ENCODE assay signal across 24 cellular contexts in the genomic region with DNA sequence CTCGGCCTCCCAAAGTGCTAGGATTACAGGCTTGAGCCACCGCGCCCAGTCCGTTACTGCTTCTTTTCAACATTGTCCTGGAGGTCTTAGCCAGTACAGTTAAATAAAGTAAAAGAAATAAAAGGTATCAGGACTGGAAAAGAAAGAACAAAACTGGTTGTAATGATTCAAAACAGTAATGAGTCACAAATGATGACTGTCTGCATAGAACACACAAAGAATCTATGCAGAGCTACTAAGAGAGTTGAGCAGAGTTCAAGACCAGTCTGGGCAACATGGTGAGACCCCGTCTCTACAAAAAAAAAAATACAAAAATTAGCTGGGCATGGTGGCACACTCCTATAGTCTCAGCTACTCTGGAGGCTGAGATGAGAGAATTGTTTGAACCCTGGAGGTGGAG. TPM values are rescaled to one million over a fixed set of nuclear protein-coding genes. Genes with fewer than 3 reads are reported as not detected.
DNase-seq lines count a peak whose midpoint lies in the region; ATAC-seq, FAIRE-seq and TF ChIP-seq lines count a peak whose summit lies in the region.
"Had no signal": no experiment of that assay in that cellular context is flagged by ENCODE, and none has a peak within 500 bp of the region (broad histone marks: within the 10 kb centered on the region; RNA-seq: fewer than 3 reads in every experiment).

No MANE protein-coding gene starts in this region.

- no peak for FAIRE-seq in kidney (lab: Jason Lieb, UNC)
- FAIRE-seq: A204.1, D721Med, GM19239, RCC 7860 had no signal

- H3F3A ChIP-seq in PC-3 (ENCODE audit: low read length, unreplicated experiment) = peaks cover 15% of the 10 kb centered on the region

- H3K27ac ChIP-seq in PC-3 (ENCODE audit: low read length) (no peak overlapping the region), kidney (ENCODE audit: low read depth in 2 of 2, low read length in 2 of 2) (no peak overlapping the region)
- H3K27ac ChIP-seq: SK-N-MC had no signal

- no TSS peak for BruUV-seq in PC-3 (replicated peaks; lab: Mats Ljungman, UMichigan)

- CTCF ChIA-PET in PC-3 (lab: Charles Lee) = no interaction called here

- H4K20me1 ChIP-seq in PC-3 (ENCODE audit: low read length) = peaks cover 52% of the 10 kb centered on the region

- no peaks in the 10 kb centered on the region for H3K9me3 Mint-ChIP-seq in activated naive CD4-positive, alpha-beta T cell treated with anti-CD3 and anti-CD28 coated beads, Interleukin-2, amount 50 U/mL, for 72 hours

- DNase-seq in activated naive CD4-positive, alpha-beta T cell treated with anti-CD3 and anti-CD28 coated beads, Interleukin-2, amount 50 U/mL, for 72 hours (ENCODE audit: low spot score in 2 of 2) = no peak
- no peak for DNase-seq in activated naive CD4-positive, alpha-beta T cell (lab: John Stamatoyannopoulos, UW)
- DNase-seq in PC-3 (peak; percentile 47), epithelial cell of esophagus (ENCODE audit: low read depth) (peak; percentile 46), kidney (no peak), NCI-H2081 (lab: John Stamatoyannopoulos, UW) (no peak)
- DNase-seq: BE2C, DMS53, GF-D8, H7, KG1, MV-4-11, NCI-H1105 treated with DMSO at 0.1 percent for 48 hours, NCI-H2029 treated with DMSO at 0.1 percent for 48 hours, NCI-H2171 treated with DMSO at 0.1 percent for 48 hours, NCI-H524 treated with DMSO at 0.1 percent for 48 hours, NCI-H82, Right ventricle myocardium superior had no signal

- H3K27me3 ChIP-seq in PC-3 (ENCODE audit: low read length) = no peaks in the 10 kb centered on the region
- H3K27me3 ChIP-seq: BE2C had no signal

- H3K4me3 ChIP-seq in PC-3 (ENCODE audit: low read length) = no peak overlapping the region
- H3K4me3 ChIP-seq in epithelial cell of esophagus (ENCODE audit: low read length) = no peak overlapping the region
- no peak overlapping the region for H3K4me3 ChIP-seq in kidney (ENCODE audit: low read length in 2 of 2)
- H3K4me3 ChIP-seq: SK-N-MC had no signal

- H3K9me3 ChIP-seq in PC-3 (ENCODE audit: low read length) = no peaks in the 10 kb centered on the region
- H3K9me3 ChIP-seq in kidney (ENCODE audit: control insufficient read depth in 1 of 2, low read length in 2 of 2) = no peaks in the 10 kb centered on the region
- H3K9me3 ChIP-seq: BE2C had no signal

- no peak overlapping the region for H3K4me2 ChIP-seq in PC-3 (ENCODE audit: low read length)

- H3K4me1 ChIP-seq in PC-3 (ENCODE audit: insufficient read depth, low read length) (peaks cover 23% of the 10 kb centered on the region), kidney (ENCODE audit: control insufficient read depth in 1 of 2, insufficient read depth in 1 of 2, low read depth in 1 of 2, low read length in 2 of 2) (peaks cover 0 to 7% of the 10 kb centered on the region in 2 donors)

- H2AFZ ChIP-seq in PC-3 (ENCODE audit: low read length) = no peak overlapping the region

- peaks cover 99% of the 10 kb centered on the region for H3K79me2 ChIP-seq in PC-3 (ENCODE audit: low read length)

- POLR2A ChIA-PET in PC-3 (lab: Charles Lee; ENCODE audit: unreplicated experiment) = no interaction called here

- intact Hi-C loops in PC-3 (cut with micrococcal nuclease) (no loop called here), kidney (cut with DNase I) (no loop called here)

- no peaks in the 10 kb centered on the region for H3K9me2 ChIP-seq in PC-3 (replicated peaks; ENCODE audit: low read length)

- H3K36me3 Mint-ChIP-seq in activated naive CD4-positive, alpha-beta T cell treated with anti-CD3 and anti-CD28 coated beads, Interleukin-2, amount 50 U/mL, for 72 hours = no peaks in the 10 kb centered on the region

- H3K36me3 ChIP-seq in PC-3 (ENCODE audit: low read depth, low read length) (peaks cover 83% of the 10 kb centered on the region), kidney (ENCODE audit: control insufficient read depth in 1 of 2, insufficient read depth in 2 of 2, low read length in 2 of 2) (no peaks in the 10 kb centered on the region)

- peak; percentile 45 to 80 for ATAC-seq in activated naive CD4-positive, alpha-beta T cell treated with anti-CD3 and anti-CD28 coated beads, Interleukin-2, amount 50 U/mL, for 72 hours
- ATAC-seq in PC-3 = peak; percentile 20; the same call in 1 of the 2 replicates
- ATAC-seq in GM19455 (IDR thresholded peaks at IDR 0.05; ENCODE audit: unreplicated experiment) = no peak

- TF ChIP-seq CTCF in PC-3 (conservative IDR thresholded peaks at IDR 0.05; ENCODE audit: low read depth, low read length) (no peak), epithelial cell of esophagus (IDR thresholded peaks at IDR 0.05; ENCODE audit: insufficient read depth, low read depth, low read length, missing control alignments) (no peak), kidney (IDR thresholded peaks at IDR 0.05; ENCODE audit: borderline replicate concordance, extremely low read depth, insufficient read depth) (no peak)

- H3K9ac ChIP-seq in PC-3 (ENCODE audit: low read length) (no peak overlapping the region), kidney (ENCODE audit: low read length in 2 of 2) (no peak overlapping the region)

- H3K27ac Mint-ChIP-seq in activated naive CD4-positive, alpha-beta T cell treated with anti-CD3 and anti-CD28 coated beads, Interleukin-2, amount 50 U/mL, for 72 hours = no peak overlapping the region

RNA-seq across cellular contexts. Expression of a gene that starts 23.4 kb away (rescaled TPM):
- under 1 TPM; 0.25 to 0.72 TPM for total RNA-seq in activated naive CD4-positive, alpha-beta T cell treated with anti-CD3 and anti-CD28 coated beads, Interleukin-2, amount 50 U/mL, for 72 hours
- total RNA-seq in PC-3 (2014; rRNA removed) (169 and 171 TPM in 2 replicates), kidney (25.4 TPM)
- polyA plus RNA-seq in kidney (ENCODE audit: insufficient read depth, low read depth, low replicate concordance) = 28.4 TPM

Comparison
In these comparisons a context has a peak if more than half of its experiments do, and no peak if none do; other contexts are left out.
1. DNase-seq: peak in PC-3 (single experiment) and epithelial cell of esophagus (single experiment); none in activated naive CD4-positive, alpha-beta T cell treated with anti-CD3 and anti-CD28 coated beads, Interleukin-2, amount 50 U/mL, for 72 hours (0 of 2), activated naive CD4-positive, alpha-beta T cell (0 of 4), kidney (single experiment) and NCI-H2081 (0 of 2).
2. RNA of a gene that starts 23.4 kb away (total RNA-seq): 169 to 171 TPM in PC-3 and 25.4 TPM in kidney (single experiment); 0.25 to 0.72 TPM in activated naive CD4-positive, alpha-beta T cell treated with anti-CD3 and anti-CD28 coated beads, Interleukin-2, amount 50 U/mL, for 72 hours; every median in the first group is over 10 times any median in the second.